Comparison of ENCODE assay signal across 1 cellular context in genomic region chr20:64285579-64286427, GRCh38.
TF ChIP-seq lines count a peak whose summit lies in the region.

No MANE protein-coding gene starts in this region.

TF ChIP-seq in H1, 55 proteins besides CTCF, POLR2A, EP300 and RAD21 (continued from another document):
- TF ChIP-seq, protein P1, sequence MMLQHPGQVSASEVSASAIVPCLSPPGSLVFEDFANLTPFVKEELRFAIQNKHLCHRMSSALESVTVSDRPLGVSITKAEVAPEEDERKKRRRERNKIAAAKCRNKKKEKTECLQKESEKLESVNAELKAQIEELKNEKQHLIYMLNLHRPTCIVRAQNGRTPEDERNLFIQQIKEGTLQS (IDR thresholded peaks at IDR 0.05; ENCODE audit: insufficient read depth, low read depth, low read length) = peak; percentile 87
- TF ChIP-seq CEBPB (IDR thresholded peaks at IDR 0.05; ENCODE audit: low read depth, low read length) (peak; percentile 46; the same call in 1 of the 2 replicates), SRF (IDR thresholded peaks at IDR 0.05; ENCODE audit: low read depth, low read length) (0 out of 2 replicates have a peak, but pooled peaks have one; percentile 48), NANOG (IDR thresholded peaks at IDR 0.05; ENCODE audit: insufficient read depth, low read depth, low read length, poor library complexity, severe bottlenecking) (peak; percentile 39), TCF12 (IDR thresholded peaks at IDR 0.05; ENCODE audit: low read depth, low read length) (peak; percentile 90; the same call in 1 of the 2 replicates), CTBP2 (IDR thresholded peaks at IDR 0.05; ENCODE audit: borderline replicate concordance, insufficient read depth, insufficient read length, low read length) (peak; percentile 95), TAF7 (optimal IDR thresholded peaks at IDR 0.05; ENCODE audit: borderline replicate concordance, low read depth, low read length) (peak; percentile 93)
TF ChIP-seq in H1: peak in this region for 10; not testable (repeated sequence) for 45.
